ENCODE assay signal across 8 cellular contexts in the genomic region with DNA sequence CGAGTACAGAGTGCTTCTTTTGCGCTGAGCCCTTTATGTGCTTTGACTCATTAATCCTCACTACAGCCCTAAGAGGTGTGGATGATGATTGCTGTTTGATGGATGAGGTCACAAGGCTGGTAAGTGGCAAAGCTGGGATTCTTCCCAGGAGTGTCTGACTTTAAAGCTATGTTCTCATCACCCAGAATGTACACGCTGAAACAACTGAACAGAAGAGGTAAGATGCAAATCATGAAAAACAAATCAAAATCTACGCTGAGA. TPM values are rescaled to one million over a fixed set of nuclear protein-coding genes. Genes with fewer than 3 reads are reported as not detected.
DNase-seq lines count a peak whose midpoint lies in the region; ATAC-seq and TF ChIP-seq lines count a peak whose summit lies in the region.

No MANE protein-coding gene starts in this region.

- TF ChIP-seq CTCF in Loucy (conservative IDR thresholded peaks at IDR 0.05; ENCODE audit: low read length) (no peak), neural cell (IDR thresholded peaks at IDR 0.05; ENCODE audit: poor library complexity, severe bottlenecking) (no peak)

- H3K9me3 ChIP-seq in Loucy (ENCODE audit: insufficient read depth, low read depth, low read length) (no peaks in the 10 kb centered on the region), neural cell (ENCODE audit: low read length) (no peaks in the 10 kb centered on the region)

- H3K27me3 ChIP-seq in Loucy (ENCODE audit: insufficient read depth, low read length, poor library complexity, severe bottlenecking) (no peaks in the 10 kb centered on the region), neural cell (ENCODE audit: insufficient read depth, low read depth, low read length) (peaks cover 26% of the 10 kb centered on the region)

- 0 out of 2 replicates have a peak, but pooled peaks cover 3% of the 10 kb centered on the region for H3F3A ChIP-seq in Loucy (ENCODE audit: low read depth)
- H3F3A ChIP-seq in neural cell (ENCODE audit: insufficient read depth, low read length, poor library complexity, severe bottlenecking): peaks cover 9% of the 10 kb centered on the region

- H2AFZ ChIP-seq in Loucy (ENCODE audit: low read length): peak overlapping the region; percentile 78
- no peak overlapping the region for H2AFZ ChIP-seq in neural cell (ENCODE audit: low read depth, low read length)

- no peak for TF ChIP-seq EP300 in neural cell (conservative IDR thresholded peaks at IDR 0.05; ENCODE audit: poor library complexity, severe bottlenecking)

- DNase-seq in NCI-H1436 treated with DMSO at 0.1 percent for 48 hours (lab: John Stamatoyannopoulos, UW) (peak; percentile 25), NCI-H1436 (lab: John Stamatoyannopoulos, UW) (no peak), caudate nucleus (lab: John Stamatoyannopoulos, UW) (peak in 16 of 61 donors; percentile 9 to 77 (median 40)), NCI-H146 (lab: John Stamatoyannopoulos, UW) (no peak), putamen (ENCODE audit: low spot score) (no peak)

- peaks cover 20% of the 10 kb centered on the region for H3K4me1 ChIP-seq in Loucy (ENCODE audit: insufficient read depth, low read length, poor library complexity, severe bottlenecking)

- no peak for ATAC-seq in GM19035 (IDR thresholded peaks at IDR 0.05; ENCODE audit: unreplicated experiment)

- H3K36me3 ChIP-seq in Loucy (ENCODE audit: insufficient read depth, low read length): no peaks in the 10 kb centered on the region
- no peaks in the 10 kb centered on the region for H3K36me3 ChIP-seq in neural cell (ENCODE audit: insufficient read depth, low read length)

- TF ChIP-seq RAD21 in neural cell (conservative IDR thresholded peaks at IDR 0.05): no peak

- H3K79me2 ChIP-seq in Loucy (ENCODE audit: insufficient read depth, low read length) (no peaks in the 10 kb centered on the region), neural cell (replicated peaks; ENCODE audit: insufficient read depth, low read length) (no peaks in the 10 kb centered on the region)

- H3K4me2 ChIP-seq in Loucy (ENCODE audit: low read depth, low read length, poor library complexity, severe bottlenecking) (no peak overlapping the region), neural cell (ENCODE audit: low read length) (peak overlapping the region; percentile 7)

- H4K20me1 ChIP-seq in Loucy (ENCODE audit: insufficient read depth, low read length, poor library complexity, severe bottlenecking) (no peaks in the 10 kb centered on the region), neural cell (ENCODE audit: insufficient read depth) (no peaks in the 10 kb centered on the region)

- H3K9ac ChIP-seq in Loucy (ENCODE audit: low read depth, low read length, poor library complexity, severe bottlenecking) (no peak overlapping the region), neural cell (ENCODE audit: low read length) (peak overlapping the region; percentile 38)

- peak overlapping the region; percentile 36 for H3K27ac ChIP-seq in caudate nucleus (ENCODE audit: low read depth, low read length)
- H3K27ac ChIP-seq in neural cell (ENCODE audit: low read length): peak overlapping the region; percentile 46

- H3K9me2 ChIP-seq in Loucy (replicated peaks; ENCODE audit: low read depth, low read length): no peaks in the 10 kb centered on the region
- no peaks in the 10 kb centered on the region for H3K9me2 ChIP-seq in neural cell (ENCODE audit: insufficient read depth, low read length)

- H3K4me3 ChIP-seq in Loucy (ENCODE audit: low read length, poor library complexity, severe bottlenecking) (no peak overlapping the region), neural cell (ENCODE audit: low read length) (peak overlapping the region; percentile 63)

TF ChIP-seq in neural cell, 6 proteins besides CTCF, POLR2A, EP300 and RAD21:
- TF ChIP-seq REST (IDR thresholded peaks at IDR 0.05; ENCODE audit: borderline replicate concordance): no peak

RNA-seq across cellular contexts. Expression of gene CREB3L1, which starts 37.7 kb away (rescaled TPM):
- polyA plus RNA-seq in neural cell: not detected in 2 replicates
- not detected in 2 replicates for polyA minus RNA-seq in neural cell
